16 cellular contexts compared by ENCODE assay signal in the genomic region with DNA sequence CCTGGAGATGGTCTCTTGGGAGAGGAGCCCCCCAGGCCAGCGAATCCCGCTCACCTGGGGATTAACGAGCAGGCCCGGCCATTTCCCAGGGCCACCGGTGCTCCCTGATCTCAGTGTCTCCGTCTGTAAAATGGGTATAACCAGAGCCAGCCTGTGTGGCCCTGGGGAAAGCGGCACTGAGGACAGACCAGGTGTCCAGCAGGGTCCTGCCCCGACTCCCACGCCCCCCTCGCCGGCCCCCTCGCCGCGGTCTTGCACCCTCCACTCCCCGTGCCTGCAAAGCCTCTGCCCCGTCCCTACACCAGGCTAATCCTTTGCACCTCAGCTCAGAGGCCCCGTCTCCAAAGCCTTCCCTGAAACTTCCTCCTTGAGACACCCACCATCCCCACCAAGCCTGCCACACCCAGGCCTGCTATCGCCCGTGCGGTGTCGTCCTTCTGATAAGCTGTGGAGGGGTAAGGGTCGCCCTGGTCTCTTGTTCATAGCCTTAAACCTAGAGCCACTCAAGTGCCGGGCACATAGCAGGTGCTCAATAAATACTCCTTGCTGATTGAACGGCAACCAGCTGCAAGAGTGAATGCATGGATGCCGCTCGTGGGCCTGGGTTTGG.
DNase-seq lines count a peak whose midpoint lies in the region; ATAC-seq and TF ChIP-seq lines count a peak whose summit lies in the region.
"Had no signal": no experiment of that assay in that cellular context is flagged by ENCODE, and none has a peak within 500 bp of the region (broad histone marks: within the 10 kb centered on the region; RNA-seq: fewer than 3 reads in every experiment).

No MANE protein-coding gene starts in this region.

- H4K8ac ChIP-seq in neuronal stem cell (ENCODE audit: low read depth, low read length): no peak overlapping the region

- H3F3A ChIP-seq in MM.1S (ENCODE audit: insufficient read depth, low read length): no peaks in the 10 kb centered on the region

- peak overlapping the region; percentile 39; the same call in 1 of the 2 replicates for H3K4me2 ChIP-seq in MM.1S (ENCODE audit: low read depth, low read length)
- no peak overlapping the region for H3K4me2 ChIP-seq in neuronal stem cell (ENCODE audit: insufficient read depth, low read length, poor library complexity, severe bottlenecking)
- H3K4me2 ChIP-seq: A549 had no signal

- no peaks in the 10 kb centered on the region for H3K36me3 Mint-ChIP-seq in endodermal cell (ENCODE audit: low read depth)
- H3K36me3 Mint-ChIP-seq: CD4-positive, alpha-beta memory T cell had no signal

- H3K4ac ChIP-seq in neuronal stem cell (ENCODE audit: low read length): no peak overlapping the region

- no peak overlapping the region for H2BK5ac ChIP-seq in neuronal stem cell (ENCODE audit: low read length)

- H3K36me3 ChIP-seq in MM.1S (replicated peaks; ENCODE audit: insufficient read depth, low read length): no peaks in the 10 kb centered on the region
- no peaks in the 10 kb centered on the region for H3K36me3 ChIP-seq in endodermal cell (ENCODE audit: control insufficient read depth, insufficient read depth, low read length)
- no peaks in the 10 kb centered on the region for H3K36me3 ChIP-seq in neuronal stem cell (replicated peaks in 1 of 2; ENCODE audit: control insufficient read depth in 2 of 2, insufficient read depth in 2 of 2, low read length in 2 of 2)
- H3K36me3 ChIP-seq: BE2C had no signal

- H3K9me3 ChIP-seq in MM.1S (replicated peaks; ENCODE audit: insufficient read depth, low read length) (no peaks in the 10 kb centered on the region), endodermal cell (ENCODE audit: control insufficient read depth, low read length) (peaks cover 14% of the 10 kb centered on the region), neuronal stem cell (replicated peaks in 1 of 2; ENCODE audit: control insufficient read depth in 2 of 2, insufficient read depth in 1 of 2, low read depth in 1 of 2, low read length in 2 of 2) (peaks cover 0 to 4% of the 10 kb centered on the region in 2 donors)
- H3K9me3 ChIP-seq: BE2C had no signal

- WGBS in endodermal cell (ENCODE audit: insufficient coverage in 1 of 2, insufficient read length in 1 of 2), 2 experiments: 95 to 98% methylated on average over 13 to 26 of the region's 26 CpGs
- no CpG with 5 or more reads among the region's 26 CpGs for WGBS in neuronal stem cell (ENCODE audit: extremely low coverage in 2 of 2, insufficient read length in 2 of 2, insufficient replicate concordance in 1 of 2), 2 donors

- DNase-seq in MM.1S (no peak), endodermal cell (peak; percentile 35), neuronal stem cell (ENCODE audit: low spot score) (no peak), NCI-H82 (lab: John Stamatoyannopoulos, UW) (no peak), SIG-M5 treated with dmso at 0.1 percent for 504 hours (lab: John Stamatoyannopoulos, UW; ENCODE audit: unreplicated experiment) (no peak)
- DNase-seq: BE2C; CD4-positive, alpha-beta memory T cell; COR-L47; DND-41; GDM1; HCEC 1CT; HFFc6 had no signal

- H3K27ac Mint-ChIP-seq in endodermal cell: no peak overlapping the region
- H3K27ac Mint-ChIP-seq: CD4-positive, alpha-beta memory T cell; HFFc6 had no signal

- peaks cover 4% of the 10 kb centered on the region for H3K4me1 Mint-ChIP-seq in endodermal cell
- H3K4me1 Mint-ChIP-seq: CD4-positive, alpha-beta memory T cell had no signal

- H3K18ac ChIP-seq in neuronal stem cell (ENCODE audit: low read length): no peak overlapping the region

- H3K79me2 ChIP-seq in MM.1S (ENCODE audit: low read length): no peaks in the 10 kb centered on the region

- peak overlapping the region; percentile 20 for H2AK5ac ChIP-seq in neuronal stem cell (ENCODE audit: low read depth, low read length)

- H3K9ac ChIP-seq in MM.1S (ENCODE audit: low read length): no peak overlapping the region
- no peak overlapping the region for H3K9ac ChIP-seq in endodermal cell (ENCODE audit: extremely low read depth, low read length, poor library complexity, severe bottlenecking)
- no peak overlapping the region for H3K9ac ChIP-seq in neuronal stem cell (ENCODE audit: low read depth, low read length, poor library complexity)

- peaks cover 14% of the 10 kb centered on the region for H3K9me3 Mint-ChIP-seq in endodermal cell
- H3K9me3 Mint-ChIP-seq: HFFc6 had no signal

- H3K27me3 ChIP-seq in MM.1S (replicated peaks; ENCODE audit: insufficient read depth, low read length) (peaks cover 58% of the 10 kb centered on the region), endodermal cell (ENCODE audit: control insufficient read depth, insufficient read depth, low read length, poor library complexity, severe bottlenecking) (no peaks in the 10 kb centered on the region), neuronal stem cell (ENCODE audit: control insufficient read depth in 3 of 3, insufficient read depth in 3 of 3, low read depth in 1 of 3, low read length in 3 of 3) (peaks cover 0 to 27% (median 2%) of the 10 kb centered on the region in 3 experiments)

- no peak overlapping the region for H2BK15ac ChIP-seq in neuronal stem cell (ENCODE audit: low read length)

- no peak overlapping the region for H3K14ac ChIP-seq in neuronal stem cell (ENCODE audit: low read length)

- no peak overlapping the region for H3K4me3 ChIP-seq in MM.1S (ENCODE audit: low read length)
- no peak overlapping the region for H3K4me3 ChIP-seq in endodermal cell (ENCODE audit: low read length)
- no peak overlapping the region for H3K4me3 ChIP-seq in neuronal stem cell (ENCODE audit: low read length in 2 of 2)
- H3K4me3 ChIP-seq: A549 had no signal

- H2AFZ ChIP-seq in MM.1S (ENCODE audit: low read length): no peak overlapping the region
- no peak overlapping the region for H2AFZ ChIP-seq in neuronal stem cell (ENCODE audit: low read length)

- no peak overlapping the region for H3K27ac ChIP-seq in MM.1S (ENCODE audit: low read length)
- H3K27ac ChIP-seq in endodermal cell (ENCODE audit: low read depth, low read length): no peak overlapping the region
- H3K27ac ChIP-seq in neuronal stem cell (replicated peaks; ENCODE audit: low read length): no peak overlapping the region
- H3K27ac ChIP-seq: A549, C4-2B, HL-60 had no signal

- H3K23ac ChIP-seq in neuronal stem cell (ENCODE audit: low read depth, low read length, poor library complexity): no peak overlapping the region

- H2BK12ac ChIP-seq in neuronal stem cell (ENCODE audit: low read length): no peak overlapping the region

- no peaks in the 10 kb centered on the region for H3K9me2 ChIP-seq in MM.1S (replicated peaks; ENCODE audit: insufficient read depth, low read length)

- no peak overlapping the region for H4K91ac ChIP-seq in neuronal stem cell (ENCODE audit: low read depth, low read length, poor library complexity)

- ATAC-seq in GM21619 (IDR thresholded peaks at IDR 0.05; ENCODE audit: unreplicated experiment): no peak
- ATAC-seq: A549 had no signal

- no peaks in the 10 kb centered on the region for H3K79me1 ChIP-seq in neuronal stem cell (ENCODE audit: low read depth, low read length)

- H3K4me1 ChIP-seq in MM.1S (ENCODE audit: low read length) (no peaks in the 10 kb centered on the region), endodermal cell (ENCODE audit: control insufficient read depth, insufficient read depth, low read length) (no peaks in the 10 kb centered on the region), neuronal stem cell (ENCODE audit: control insufficient read depth in 2 of 2, insufficient read depth in 1 of 2, low read depth in 1 of 2, low read length in 2 of 2) (peaks cover 0 to 3% of the 10 kb centered on the region in 2 donors)
- H3K4me1 ChIP-seq: BE2C had no signal

- H3K4me3 Mint-ChIP-seq in endodermal cell: no peak overlapping the region
- H3K4me3 Mint-ChIP-seq: CD4-positive, alpha-beta memory T cell; HFFc6 had no signal

- H3K27me3 Mint-ChIP-seq in endodermal cell (ENCODE audit: insufficient read depth): peaks cover 9% of the 10 kb centered on the region

- TF ChIP-seq CTCF in MM.1S (IDR thresholded peaks at IDR 0.05; ENCODE audit: low read length): no peak
- TF ChIP-seq CTCF in endodermal cell (conservative IDR thresholded peaks at IDR 0.05): no peak

- no peaks in the 10 kb centered on the region for H4K20me1 ChIP-seq in MM.1S (ENCODE audit: insufficient read depth, low read length)

- no peak overlapping the region for H2BK120ac ChIP-seq in neuronal stem cell (ENCODE audit: low read depth, low read length)
